8 cellular contexts compared by ENCODE assay signal in the genomic region with DNA sequence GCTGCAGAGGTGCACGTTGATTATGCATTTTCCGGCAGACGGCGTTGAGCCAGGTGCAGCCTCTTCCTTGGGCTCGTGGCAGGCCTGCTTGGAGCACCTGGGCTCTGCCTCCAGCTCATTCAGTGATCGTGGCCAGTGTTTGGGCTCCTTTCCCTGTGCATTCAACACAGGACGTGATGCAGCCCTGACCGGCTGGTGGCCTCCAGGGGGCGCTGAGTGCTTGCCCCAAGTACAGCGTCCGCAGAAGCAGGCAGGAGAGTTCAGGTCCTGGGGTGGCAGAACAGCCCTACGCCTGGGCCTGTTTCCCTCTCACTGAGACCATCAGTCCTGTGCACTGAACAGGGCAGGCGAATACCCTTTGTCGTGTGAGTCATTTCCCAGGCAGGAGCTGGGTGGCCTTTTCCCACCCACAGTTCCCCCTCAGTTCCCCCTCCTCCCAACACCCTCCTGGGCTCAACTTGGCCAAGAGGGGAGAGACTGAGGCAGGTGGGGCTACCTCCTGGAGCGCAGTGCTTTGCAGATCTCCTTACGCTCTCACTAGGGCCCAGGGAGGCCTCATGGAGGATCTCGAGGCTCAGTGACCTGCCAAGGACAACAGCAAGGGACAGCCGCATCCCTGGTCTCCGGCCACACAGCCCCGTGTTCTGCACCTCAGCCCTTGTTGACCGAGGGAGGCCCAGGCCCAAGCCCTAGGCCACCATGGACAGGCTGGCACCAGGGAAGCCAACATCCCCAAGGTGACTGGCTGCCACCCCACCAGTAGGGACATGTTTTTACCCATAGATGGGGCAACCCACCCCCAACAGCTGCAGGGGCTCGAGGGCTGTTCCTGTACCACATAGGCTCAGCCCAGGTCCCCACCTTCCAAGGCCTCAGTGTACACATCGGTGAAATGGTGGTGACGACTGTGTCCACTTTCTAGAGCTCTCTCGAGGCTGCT. TPM values are rescaled to one million over a fixed set of nuclear protein-coding genes. Genes with fewer than 3 reads are reported as not detected.
DNase-seq lines count a peak whose midpoint lies in the region; ATAC-seq and TF ChIP-seq lines count a peak whose summit lies in the region.

No MANE protein-coding gene starts in this region.

- no peaks in the 10 kb centered on the region for H3F3A ChIP-seq in neural progenitor cell (ENCODE audit: low read depth)

- no peaks in the 10 kb centered on the region for H3K27me3 Mint-ChIP-seq in activated T-cell treated with anti-CD3 and anti-CD28 coated beads, Interleukin-2, amount 50 U/mL, for 72 hours (ENCODE audit: low read depth)
- no peaks in the 10 kb centered on the region for H3K27me3 Mint-ChIP-seq in neural progenitor cell (ENCODE audit: insufficient read depth, low read depth)

- no peak overlapping the region for H3K27ac Mint-ChIP-seq in activated T-cell treated with anti-CD3 and anti-CD28 coated beads, Interleukin-2, amount 50 U/mL, for 72 hours
- no peak overlapping the region for H3K27ac Mint-ChIP-seq in neural progenitor cell

- no peaks in the 10 kb centered on the region for H3K36me3 ChIP-seq in KMS-11 (ENCODE audit: insufficient read depth)
- no peaks in the 10 kb centered on the region for H3K36me3 ChIP-seq in neural progenitor cell

- no peaks in the 10 kb centered on the region for H3K4me1 ChIP-seq in KMS-11 (ENCODE audit: low read depth, poor library complexity, severe bottlenecking)
- H3K4me1 ChIP-seq in neural progenitor cell, result peaks cover 9% of the 10 kb centered on the region

- no peak overlapping the region for H3K4me3 ChIP-seq in KMS-11 (IDR thresholded peaks at IDR 0.05; ENCODE audit: insufficient read depth, low read depth, low read length)
- no peak overlapping the region for H3K4me3 ChIP-seq in neural progenitor cell

- no peaks in the 10 kb centered on the region for H3K27me3 ChIP-seq in KMS-11 (ENCODE audit: insufficient read depth, low read depth)
- no peaks in the 10 kb centered on the region for H3K27me3 ChIP-seq in neural progenitor cell

- H3K4me2 ChIP-seq in KMS-11 (no peak overlapping the region), neural progenitor cell (no peak overlapping the region)

- no peaks in the 10 kb centered on the region for H3K9me3 ChIP-seq in neural progenitor cell (ENCODE audit: low read depth)

- DNase-seq in DMS 273 treated with DMSO at 0.1 percent for 48 hours (lab: John Stamatoyannopoulos, UW) (peak; percentile 6), RKO (ENCODE audit: low spot score) (peak; percentile 90), fibroblast of peridontal ligament (ENCODE audit: extremely low read depth) (peak; percentile 79), neural progenitor cell (ENCODE audit: low spot score) (peak; percentile 89)
- peak; percentile 83 to 85 for DNase-seq in activated T-cell treated with anti-CD3 and anti-CD28 coated beads, Interleukin-2, amount 50 U/mL, for 72 hours
- peak; percentile 73 for DNase-seq in stimulated activated naive CD4-positive, alpha-beta T cell treated with Interleukin-2 at 50 U/mL for 16 hours (lab: John Stamatoyannopoulos, UW)

- no peaks in the 10 kb centered on the region for H3K4me1 Mint-ChIP-seq in activated T-cell treated with anti-CD3 and anti-CD28 coated beads, Interleukin-2, amount 50 U/mL, for 72 hours (ENCODE audit: low read depth)
- H3K4me1 Mint-ChIP-seq in neural progenitor cell, result peaks cover 8% of the 10 kb centered on the region

- H3K9ac ChIP-seq in KMS-11 (no peak overlapping the region), neural progenitor cell (no peak overlapping the region)

- H2AFZ ChIP-seq in KMS-11 (ENCODE audit: low read depth), result no peak overlapping the region
- no peak overlapping the region for H2AFZ ChIP-seq in neural progenitor cell (replicated peaks)

- H4K20me1 ChIP-seq in KMS-11 (ENCODE audit: insufficient read depth) (no peaks in the 10 kb centered on the region), neural progenitor cell (ENCODE audit: low read depth) (no peaks in the 10 kb centered on the region)

- no peak overlapping the region for H3K27ac ChIP-seq in KMS-11
- H3K27ac ChIP-seq in neural progenitor cell, result no peak overlapping the region

- ATAC-seq in activated T-cell treated with anti-CD3 and anti-CD28 coated beads, Interleukin-2, amount 50 U/mL, for 72 hours (replicated peaks in 1 of 2), result peak; percentile 81 to 82
- ATAC-seq in GM18870 (IDR thresholded peaks at IDR 0.05; ENCODE audit: unreplicated experiment), result no peak

- H3K36me3 Mint-ChIP-seq in activated T-cell treated with anti-CD3 and anti-CD28 coated beads, Interleukin-2, amount 50 U/mL, for 72 hours (ENCODE audit: insufficient read depth in 2 of 2), result no peaks in the 10 kb centered on the region
- H3K36me3 Mint-ChIP-seq in neural progenitor cell, result peaks cover 3% of the 10 kb centered on the region

- no peaks in the 10 kb centered on the region for H3K79me2 ChIP-seq in KMS-11 (ENCODE audit: insufficient read depth, low read depth)
- H3K79me2 ChIP-seq in neural progenitor cell (ENCODE audit: low read depth), result no peaks in the 10 kb centered on the region

- H3K9me3 Mint-ChIP-seq in activated T-cell treated with anti-CD3 and anti-CD28 coated beads, Interleukin-2, amount 50 U/mL, for 72 hours, result no peaks in the 10 kb centered on the region
- H3K9me3 Mint-ChIP-seq in neural progenitor cell, result no peaks in the 10 kb centered on the region

- H3K4me3 Mint-ChIP-seq in activated T-cell treated with anti-CD3 and anti-CD28 coated beads, Interleukin-2, amount 50 U/mL, for 72 hours, result no peak overlapping the region
- no peak overlapping the region for H3K4me3 Mint-ChIP-seq in neural progenitor cell

- TF ChIP-seq CTCF in KMS-11 (conservative IDR thresholded peaks at IDR 0.05; ENCODE audit: low read depth, low read length) (peak; percentile 65), neural progenitor cell (IDR thresholded peaks at IDR 0.05) (peak; percentile 85)

RNA-seq across cellular contexts. Expression of a gene that starts 52.9 kb away (rescaled TPM):
- total RNA-seq in activated T-cell treated with anti-CD3 and anti-CD28 coated beads, Interleukin-2, amount 50 U/mL, for 72 hours, result 10 to 100 TPM; 30.5 to 33.8 TPM
- 6.7 and 14.2 TPM in 2 replicates for total RNA-seq in neural progenitor cell (ENCODE audit: low replicate concordance)

RNA-seq across cellular contexts. Expression of a gene that starts 53.0 kb away (rescaled TPM):
- total RNA-seq in activated T-cell treated with anti-CD3 and anti-CD28 coated beads, Interleukin-2, amount 50 U/mL, for 72 hours, result 1,000 to 10,000 TPM; 2,503 to 2,755 TPM
- total RNA-seq in neural progenitor cell (ENCODE audit: low replicate concordance), result 2,064 and 2,640 TPM in 2 replicates

Comparison
In these comparisons a context has a peak if more than half of its experiments do, and no peak if none do; other contexts are left out.
1. DNase-seq: peak in every context shown above with its lines; median percentile 90 in RKO; 89 in neural progenitor cell; 84 in activated T-cell treated with anti-CD3 and anti-CD28 coated beads, Interleukin-2, amount 50 U/mL, for 72 hours; 79 in fibroblast of peridontal ligament; 73 in stimulated activated naive CD4-positive, alpha-beta T cell treated with Interleukin-2 at 50 U/mL for 16 hours; 6 in DMS 273 treated with DMSO at 0.1 percent for 48 hours.